ENCODE assay signal across 13 cellular contexts in genomic region chr12:98544741-98545140, GRCh38.
"Had no signal": no experiment of that assay in that cellular context is flagged by ENCODE, and none has a peak within 500 bp of the region (broad histone marks: within the 10 kb centered on the region; RNA-seq: fewer than 3 reads in every experiment).

No MANE protein-coding gene starts in this region.

- H3K4me3 ChIP-seq: hepatocyte, ovary, thoracic aorta had no signal

- H2AFZ ChIP-seq: hepatocyte had no signal

- ATAC-seq: esophagus mucosa; stimulated activated naive CD8-positive, alpha-beta T cell treated with anti-CD3 and anti-CD28 coated beads, Interleukin-15, amount 100 ng/mL, for 72 hours had no signal

- H3K4me2 ChIP-seq: hepatocyte had no signal

- H3K9me3 ChIP-seq: ovary, thoracic aorta had no signal

- H3K36me3 ChIP-seq: ovary had no signal

- H3K27ac ChIP-seq: hepatocyte, ovary, thoracic aorta, VCaP had no signal

- H3K27me3 ChIP-seq: hepatocyte, ovary had no signal

- DNase-seq: activated CD4-positive, alpha-beta memory T cell treated with anti-CD3 and anti-CD28 coated beads for 36 hours; activated gamma-delta T cell treated with Interleukin-2 at 50 U/mL for 16 hours; activated T-cell treated with anti-CD3 and anti-CD28 coated beads, Interleukin-2, amount 50 U/mL, for 48 hours; kidney glomerular epithelial cell; mesendoderm; ovary; stimulated activated CD4-positive, alpha-beta T cell treated with anti-CD3 and anti-CD28 coated beads, Interleukin-4, amount 100 ng/mL, for 24 hours; stimulated activated naive CD8-positive, alpha-beta T cell treated with anti-CD3 and anti-CD28 coated beads, Interleukin-15, amount 100 ng/mL, for 72 hours; T1000 had no signal
